Comparison of ENCODE assay signal across 1 cellular context in the genomic region with DNA sequence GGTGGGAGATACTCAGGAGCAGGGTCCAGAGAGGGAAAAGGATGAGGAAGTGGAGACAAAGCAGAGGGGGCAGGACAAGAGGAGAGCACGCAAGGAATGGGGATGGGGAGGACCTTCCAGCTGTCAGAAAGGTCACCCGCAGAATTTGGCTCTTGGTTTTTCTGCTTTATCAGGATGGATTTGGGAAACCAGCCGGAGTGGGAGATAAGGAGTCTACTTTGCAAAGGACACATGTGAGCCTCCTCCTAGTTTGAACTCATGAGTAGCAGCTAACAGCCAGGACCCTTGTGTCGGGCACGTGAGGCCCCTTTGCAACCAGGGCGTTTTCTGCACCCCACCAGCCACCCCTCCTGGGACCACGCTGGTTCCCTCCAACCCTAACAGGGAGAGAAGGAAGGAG.
TF ChIP-seq lines count a peak whose summit lies in the region.

No MANE protein-coding gene starts in this region.

TF ChIP-seq in K562, 482 proteins besides CTCF, POLR2A, EP300 and RAD21 (continued from another document):
- TF ChIP-seq, protein P1, sequence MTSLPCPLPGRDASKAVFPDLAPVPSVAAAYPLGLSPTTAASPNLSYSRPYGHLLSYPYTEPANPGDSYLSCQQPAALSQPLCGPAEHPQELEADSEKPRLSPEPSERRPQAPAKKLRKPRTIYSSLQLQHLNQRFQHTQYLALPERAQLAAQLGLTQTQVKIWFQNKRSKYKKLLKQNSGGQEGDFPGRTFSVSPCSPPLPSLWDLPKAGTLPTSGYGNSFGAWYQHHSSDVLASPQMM (CRISPR knock-in tag; IDR thresholded peaks at IDR 0.05), result no peak
- no peak for TF ChIP-seq TSC22D4 (tag; IDR thresholded peaks at IDR 0.05)
- TF ChIP-seq, protein P2, sequence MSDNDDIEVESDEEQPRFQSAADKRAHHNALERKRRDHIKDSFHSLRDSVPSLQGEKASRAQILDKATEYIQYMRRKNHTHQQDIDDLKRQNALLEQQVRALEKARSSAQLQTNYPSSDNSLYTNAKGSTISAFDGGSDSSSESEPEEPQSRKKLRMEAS (CRISPR knock-in tag; IDR thresholded peaks at IDR 0.05), result 0 out of 2 replicates have a peak, but pooled peaks have one; percentile 26
- no peak for TF ChIP-seq ESRRB (CRISPR knock-in tag; IDR thresholded peaks at IDR 0.05; ENCODE audit: borderline replicate concordance)
- no peak for TF ChIP-seq PYGO2 (tag; IDR thresholded peaks at IDR 0.05)
- no peak for TF ChIP-seq HMGN3 (IDR thresholded peaks at IDR 0.05; ENCODE audit: borderline replicate concordance, extremely low read depth, insufficient read length, low read depth, low read length)
- TF ChIP-seq NFE2 (IDR thresholded peaks at IDR 0.05; ENCODE audit: low read depth), result no peak
- TF ChIP-seq RCOR1 (IDR thresholded peaks at IDR 0.05; ENCODE audit: borderline replicate concordance in 1 of 2, low read depth in 2 of 2, low read length in 2 of 2), result peak in 1 of 2 experiments; percentile 89; a peak in 3 of 4 replicates
- TF ChIP-seq CAMTA2 (CRISPR knock-in tag; conservative IDR thresholded peaks at IDR 0.05), result no peak
- no peak for TF ChIP-seq ZNF134 (CRISPR knock-in tag; conservative IDR thresholded peaks at IDR 0.05)
- TF ChIP-seq, protein P3, sequence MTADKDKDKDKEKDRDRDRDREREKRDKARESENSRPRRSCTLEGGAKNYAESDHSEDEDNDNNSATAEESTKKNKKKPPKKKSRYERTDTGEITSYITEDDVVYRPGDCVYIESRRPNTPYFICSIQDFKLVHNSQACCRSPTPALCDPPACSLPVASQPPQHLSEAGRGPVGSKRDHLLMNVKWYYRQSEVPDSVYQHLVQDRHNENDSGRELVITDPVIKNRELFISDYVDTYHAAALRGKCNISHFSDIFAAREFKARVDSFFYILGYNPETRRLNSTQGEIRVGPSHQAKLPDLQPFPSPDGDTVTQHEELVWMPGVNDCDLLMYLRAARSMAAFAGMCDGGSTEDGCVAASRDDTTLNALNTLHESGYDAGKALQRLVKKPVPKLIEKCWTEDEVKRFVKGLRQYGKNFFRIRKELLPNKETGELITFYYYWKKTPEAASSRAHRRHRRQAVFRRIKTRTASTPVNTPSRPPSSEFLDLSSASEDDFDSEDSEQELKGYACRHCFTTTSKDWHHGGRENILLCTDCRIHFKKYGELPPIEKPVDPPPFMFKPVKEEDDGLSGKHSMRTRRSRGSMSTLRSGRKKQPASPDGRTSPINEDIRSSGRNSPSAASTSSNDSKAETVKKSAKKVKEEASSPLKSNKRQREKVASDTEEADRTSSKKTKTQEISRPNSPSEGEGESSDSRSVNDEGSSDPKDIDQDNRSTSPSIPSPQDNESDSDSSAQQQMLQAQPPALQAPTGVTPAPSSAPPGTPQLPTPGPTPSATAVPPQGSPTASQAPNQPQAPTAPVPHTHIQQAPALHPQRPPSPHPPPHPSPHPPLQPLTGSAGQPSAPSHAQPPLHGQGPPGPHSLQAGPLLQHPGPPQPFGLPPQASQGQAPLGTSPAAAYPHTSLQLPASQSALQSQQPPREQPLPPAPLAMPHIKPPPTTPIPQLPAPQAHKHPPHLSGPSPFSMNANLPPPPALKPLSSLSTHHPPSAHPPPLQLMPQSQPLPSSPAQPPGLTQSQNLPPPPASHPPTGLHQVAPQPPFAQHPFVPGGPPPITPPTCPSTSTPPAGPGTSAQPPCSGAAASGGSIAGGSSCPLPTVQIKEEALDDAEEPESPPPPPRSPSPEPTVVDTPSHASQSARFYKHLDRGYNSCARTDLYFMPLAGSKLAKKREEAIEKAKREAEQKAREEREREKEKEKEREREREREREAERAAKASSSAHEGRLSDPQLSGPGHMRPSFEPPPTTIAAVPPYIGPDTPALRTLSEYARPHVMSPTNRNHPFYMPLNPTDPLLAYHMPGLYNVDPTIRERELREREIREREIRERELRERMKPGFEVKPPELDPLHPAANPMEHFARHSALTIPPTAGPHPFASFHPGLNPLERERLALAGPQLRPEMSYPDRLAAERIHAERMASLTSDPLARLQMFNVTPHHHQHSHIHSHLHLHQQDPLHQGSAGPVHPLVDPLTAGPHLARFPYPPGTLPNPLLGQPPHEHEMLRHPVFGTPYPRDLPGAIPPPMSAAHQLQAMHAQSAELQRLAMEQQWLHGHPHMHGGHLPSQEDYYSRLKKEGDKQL (CRISPR knock-in tag; IDR thresholded peaks at IDR 0.05; ENCODE audit: borderline replicate concordance), result no peak
- TF ChIP-seq SMAD4 (CRISPR knock-in tag; conservative IDR thresholded peaks at IDR 0.05), result no peak
- TF ChIP-seq TEAD4 (IDR thresholded peaks at IDR 0.05; ENCODE audit: low read length), result peak; percentile 83
- no peak for TF ChIP-seq TEAD4 (CRISPR knock-in tag; IDR thresholded peaks at IDR 0.05; ENCODE audit: borderline replicate concordance)
- no peak for TF ChIP-seq ZNF140 (CRISPR knock-in tag; IDR thresholded peaks at IDR 0.05)
- TF ChIP-seq, protein P4, sequence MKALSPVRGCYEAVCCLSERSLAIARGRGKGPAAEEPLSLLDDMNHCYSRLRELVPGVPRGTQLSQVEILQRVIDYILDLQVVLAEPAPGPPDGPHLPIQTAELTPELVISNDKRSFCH (CRISPR knock-in tag; IDR thresholded peaks at IDR 0.05), result no peak
- TF ChIP-seq, protein P4 (tag; IDR thresholded peaks at IDR 0.05), result peak; percentile 72; the same call in 1 of the 2 replicates
- no peak for TF ChIP-seq HDAC8 (tag; IDR thresholded peaks at IDR 0.05)
- TF ChIP-seq RBM22 (IDR thresholded peaks at IDR 0.05; ENCODE audit: low read depth, low read length, poor library complexity, severe bottlenecking), result no peak
- TF ChIP-seq, protein P5, sequence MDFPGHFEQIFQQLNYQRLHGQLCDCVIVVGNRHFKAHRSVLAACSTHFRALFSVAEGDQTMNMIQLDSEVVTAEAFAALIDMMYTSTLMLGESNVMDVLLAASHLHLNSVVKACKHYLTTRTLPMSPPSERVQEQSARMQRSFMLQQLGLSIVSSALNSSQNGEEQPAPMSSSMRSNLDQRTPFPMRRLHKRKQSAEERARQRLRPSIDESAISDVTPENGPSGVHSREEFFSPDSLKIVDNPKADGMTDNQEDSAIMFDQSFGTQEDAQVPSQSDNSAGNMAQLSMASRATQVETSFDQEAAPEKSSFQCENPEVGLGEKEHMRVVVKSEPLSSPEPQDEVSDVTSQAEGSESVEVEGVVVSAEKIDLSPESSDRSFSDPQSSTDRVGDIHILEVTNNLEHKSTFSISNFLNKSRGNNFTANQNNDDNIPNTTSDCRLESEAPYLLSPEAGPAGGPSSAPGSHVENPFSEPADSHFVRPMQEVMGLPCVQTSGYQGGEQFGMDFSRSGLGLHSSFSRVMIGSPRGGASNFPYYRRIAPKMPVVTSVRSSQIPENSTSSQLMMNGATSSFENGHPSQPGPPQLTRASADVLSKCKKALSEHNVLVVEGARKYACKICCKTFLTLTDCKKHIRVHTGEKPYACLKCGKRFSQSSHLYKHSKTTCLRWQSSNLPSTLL (IDR thresholded peaks at IDR 0.05), result no peak
- no peak for TF ChIP-seq PTTG1 (tag; IDR thresholded peaks at IDR 0.05; ENCODE audit: low read depth)
- no peak for TF ChIP-seq GTF2F1 (IDR thresholded peaks at IDR 0.05; ENCODE audit: low read depth, low read length)
- TF ChIP-seq IRF2 (CRISPR knock-in tag; IDR thresholded peaks at IDR 0.05), result no peak
